In genomic region chr1:230858918-230859819, GRCh38 we compare ENCODE assay signal across 12 cellular contexts. TPM values are rescaled to one million over a fixed set of nuclear protein-coding genes. Genes with fewer than 3 reads are reported as not detected.
DNase-seq lines count a peak whose midpoint lies in the region; ATAC-seq and TF ChIP-seq lines count a peak whose summit lies in the region.
"Had no signal": no experiment of that assay in that cellular context is flagged by ENCODE, and none has a peak within 500 bp of the region (broad histone marks: within the 10 kb centered on the region; RNA-seq: fewer than 3 reads in every experiment).

No MANE protein-coding gene starts in this region.

- DNase-seq in H4 (ENCODE audit: low spot score), result peak; percentile 71
- DNase-seq in cerebellar cortex (ENCODE audit: low spot score), result peak; percentile 19
- peak; percentile 95 for DNase-seq in islet precursor cell
- DNase-seq in smooth muscle cell (lab: John Stamatoyannopoulos, UW; ENCODE audit: unreplicated experiment), result no peak
- no peak for DNase-seq in NCI-H2081 treated with DMSO at 0.1 percent for 48 hours (lab: John Stamatoyannopoulos, UW)
- DNase-seq in NOMO-1 (lab: John Stamatoyannopoulos, UW; ENCODE audit: unreplicated experiment in 2 of 2), result no peak
- DNase-seq: activated CD4-positive, alpha-beta T cell treated with anti-CD3 and anti-CD28 coated beads, Interleukin-2, amount 50 U/mL, for 48 hours; H9; psoas muscle; SIG-M5 had no signal

- H4K20me1 ChIP-seq in smooth muscle cell (ENCODE audit: low read depth), result peaks cover 63% of the 10 kb centered on the region

- no peaks in the 10 kb centered on the region for H3K9me3 ChIP-seq in smooth muscle cell (replicated peaks; ENCODE audit: low read depth)
- H3K9me3 ChIP-seq: psoas muscle had no signal

- peak overlapping the region; percentile 75 for H3K27ac ChIP-seq in smooth muscle cell (ENCODE audit: low read depth)
- H3K27ac ChIP-seq: psoas muscle had no signal

- no peak overlapping the region for H3K4me3 ChIP-seq in smooth muscle cell
- H3K4me3 ChIP-seq: psoas muscle had no signal

- no peak overlapping the region for H2AFZ ChIP-seq in smooth muscle cell (ENCODE audit: low read depth)

- peak overlapping the region; percentile 40 for H3K4me2 ChIP-seq in smooth muscle cell

- peaks cover 31% of the 10 kb centered on the region for H3F3A ChIP-seq in smooth muscle cell (ENCODE audit: low read depth)

- no peaks in the 10 kb centered on the region for H3K27me3 ChIP-seq in smooth muscle cell (ENCODE audit: low read depth)

- peaks cover 53% of the 10 kb centered on the region for H3K4me1 ChIP-seq in smooth muscle cell (ENCODE audit: low read depth)

- H3K36me3 ChIP-seq in smooth muscle cell (ENCODE audit: low read depth), result peaks cover 7% of the 10 kb centered on the region

- ATAC-seq in HG02870 (IDR thresholded peaks at IDR 0.05; ENCODE audit: unreplicated experiment), result no peak
- no peak for ATAC-seq in HG03520 (IDR thresholded peaks at IDR 0.05; ENCODE audit: unreplicated experiment)
- ATAC-seq: psoas muscle had no signal

- peaks cover 73% of the 10 kb centered on the region for H3K79me2 ChIP-seq in smooth muscle cell (ENCODE audit: low read depth)

- WGBS in smooth muscle cell (ENCODE audit: low lambda C conversion rate), result 12% methylated on average over 12 of the region's 12 CpGs

- no peak overlapping the region for H3K9ac ChIP-seq in smooth muscle cell (ENCODE audit: low read depth)

- no peak for TF ChIP-seq CTCF in smooth muscle cell (IDR thresholded peaks at IDR 0.05; ENCODE audit: borderline replicate concordance, insufficient read depth, poor library complexity, severe bottlenecking)

RNA-seq across cellular contexts. Expression of gene C1orf198, which starts 9.2 kb away (rescaled TPM):
- 19.0 and 23.4 TPM in 2 replicates for total RNA-seq in H4 (2014; rRNA removed; shearing (Covaris generic))
- total RNA-seq in smooth muscle cell, result 77.5 and 92.5 TPM in 2 replicates
- 59.4 and 67.7 TPM in 2 replicates for polyA plus RNA-seq in smooth muscle cell

Comparison
In these comparisons a context has a peak if more than half of its experiments do, and no peak if none do; other contexts are left out.
1. DNase-seq: peak in H4 (single experiment), cerebellar cortex (single experiment) and islet precursor cell (single experiment); none in smooth muscle cell (single experiment), NCI-H2081 treated with DMSO at 0.1 percent for 48 hours (single experiment) and NOMO-1 (0 of 2).